8 cellular contexts compared by ENCODE assay signal in the genomic region with DNA sequence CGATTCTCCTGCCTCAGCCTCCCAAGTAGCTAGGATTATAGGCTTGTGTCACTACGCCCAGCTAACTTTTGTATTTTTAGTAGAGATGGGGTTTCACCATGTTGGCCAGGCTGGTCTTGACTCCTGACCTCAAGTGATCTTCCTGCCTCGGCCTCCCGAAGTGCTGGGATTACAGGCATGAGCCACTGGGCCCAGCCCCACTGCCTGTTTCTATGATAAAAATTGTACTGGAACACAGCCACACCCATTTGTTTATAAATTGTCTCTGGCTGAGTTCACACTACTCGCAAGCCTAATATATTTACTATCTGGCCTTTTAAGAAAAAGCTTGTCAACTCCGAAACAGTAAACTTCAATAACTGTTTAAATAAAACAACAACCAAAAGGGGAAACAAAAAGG.
DNase-seq lines count a peak whose midpoint lies in the region; ATAC-seq and TF ChIP-seq lines count a peak whose summit lies in the region.
"Not testable (repeated sequence)": the region's sequence is repeated elsewhere in the genome, so short reads cannot be mapped to it uniquely, and the experiment has no call there.

No MANE protein-coding gene starts in this region.

- H4K5ac ChIP-seq in IMR-90 (ENCODE audit: low read depth, low read length), result not testable (repeated sequence)

- not testable (repeated sequence) for H3K27me3 ChIP-seq in IMR-90 (ENCODE audit: control insufficient read depth, insufficient read depth, low read length); PC-9 (ENCODE audit: insufficient read depth, low read depth); colonic mucosa; lower lobe of right lung (ENCODE audit: low read depth); smooth muscle cell (ENCODE audit: low read depth)

- not testable (repeated sequence) for H2BK5ac ChIP-seq in IMR-90 (ENCODE audit: low read depth, low read length, poor library complexity, severe bottlenecking)

- H3K9me1 ChIP-seq in IMR-90 (ENCODE audit: insufficient read depth, low read length), result not testable (repeated sequence)

- H3K9me2 ChIP-seq in PC-9 (ENCODE audit: insufficient read depth), result not testable (repeated sequence)

- CTCF ChIA-PET in IMR-90 (lab: Yijun Ruan, JAX); PC-9 (lab: Charles Lee): not testable (repeated sequence)

- WGBS in IMR-90 (ENCODE audit: extremely low coverage in 2 of 2, insufficient read length in 1 of 2), 2 experiments, result no CpG with 5 or more reads among the region's 6 CpGs
- 61% methylated on average over 6 of the region's 6 CpGs for WGBS in smooth muscle cell (ENCODE audit: low lambda C conversion rate)

- not testable (repeated sequence) for H4K8ac ChIP-seq in IMR-90 (ENCODE audit: low read depth in 2 of 2, low read length in 2 of 2)

- not testable (repeated sequence) for H3K9ac ChIP-seq in IMR-90 (ENCODE audit: low read depth, low read length); colonic mucosa (ENCODE audit: low read depth in 2 of 2, low read length in 2 of 2); smooth muscle cell (ENCODE audit: low read depth)

- H2BK120ac ChIP-seq in IMR-90 (ENCODE audit: low read depth, low read length), result not testable (repeated sequence)

- H3K4me3 Mint-ChIP-seq in osteocyte (ENCODE audit: unreplicated experiment), result not testable (repeated sequence)

- dilution Hi-C loops in IMR-90 (cut with HindIII; ENCODE audit: low sequenced_read_pairs, unreplicated experiment), result not testable (repeated sequence)

- BruUV-seq in IMR-90 (replicated peaks; lab: Mats Ljungman, UMichigan); PC-9 (replicated peaks; lab: Mats Ljungman, UMichigan): not testable (repeated sequence)

- H3K9me3 Mint-ChIP-seq in osteocyte (ENCODE audit: unreplicated experiment), result not testable (repeated sequence)

- H2AK5ac ChIP-seq in IMR-90 (ENCODE audit: low read depth, low read length), result not testable (repeated sequence)

- H3K18ac ChIP-seq in IMR-90 (ENCODE audit: low read depth, low read length), result not testable (repeated sequence)

- H3K27ac Mint-ChIP-seq in osteocyte (ENCODE audit: unreplicated experiment), result peak overlapping the region; percentile 69

- ATAC-seq in IMR-90 (ENCODE audit: low read depth), result peak; percentile 53
- ATAC-seq in lower lobe of right lung, result peak in 1 of 2 donors; percentile 51

- TF ChIP-seq CTCF in IMR-90 (conservative IDR thresholded peaks at IDR 0.05; ENCODE audit: low read depth, low read length); PC-9 (conservative IDR thresholded peaks at IDR 0.05); colonic mucosa (IDR thresholded peaks at IDR 0.05); lower lobe of right lung (IDR thresholded peaks at IDR 0.05); osteocyte (IDR thresholded peaks at IDR 0.05); smooth muscle cell (IDR thresholded peaks at IDR 0.05; ENCODE audit: borderline replicate concordance, insufficient read depth, poor library complexity, severe bottlenecking): not testable (repeated sequence)

- not testable (repeated sequence) for TF ChIP-seq RAD21 in IMR-90 (IDR thresholded peaks at IDR 0.05; ENCODE audit: low read length)

- H3K36me3 ChIP-seq in IMR-90 (ENCODE audit: control insufficient read depth, insufficient read depth, low read length); PC-9 (ENCODE audit: low read depth); colonic mucosa; lower lobe of right lung; smooth muscle cell (ENCODE audit: low read depth): not testable (repeated sequence)

- H3K23ac ChIP-seq in IMR-90 (ENCODE audit: low read depth, low read length), result not testable (repeated sequence)

- H2AFZ ChIP-seq in IMR-90 (replicated peaks; ENCODE audit: low read length, poor library complexity); smooth muscle cell (ENCODE audit: low read depth): not testable (repeated sequence)
- 0 out of 2 replicates have a peak overlapping the region, but pooled peaks have one; percentile 16 for H2AFZ ChIP-seq in PC-9

- H3K27me3 Mint-ChIP-seq in osteocyte (ENCODE audit: unreplicated experiment), result not testable (repeated sequence)

- not testable (repeated sequence) for H3K36me3 Mint-ChIP-seq in osteocyte (ENCODE audit: unreplicated experiment)

- DNase-seq in IMR-90; PC-9; lower lobe of right lung; osteocyte (ENCODE audit: extremely low spot score, unreplicated experiment); smooth muscle cell (lab: John Stamatoyannopoulos, UW; ENCODE audit: unreplicated experiment): not testable (repeated sequence)
- peak; percentile 20 for DNase-seq in colonic mucosa
- peak; percentile 44 for DNase-seq in fibroblast of gingiva (ENCODE audit: low read depth)
- peak; percentile 18 for DNase-seq in iris pigment epithelial cell (ENCODE audit: low read depth)

- not testable (repeated sequence) for H3K4me3 ChIP-seq in IMR-90 (ENCODE audit: insufficient read depth, low read depth, low read length); PC-9; colonic mucosa; lower lobe of right lung; smooth muscle cell

- not testable (repeated sequence) for H3K27ac ChIP-seq in IMR-90 (ENCODE audit: insufficient read depth, low read length); PC-9; colonic mucosa; smooth muscle cell (ENCODE audit: low read depth)
- peak overlapping the region; percentile 3 for H3K27ac ChIP-seq in lower lobe of right lung

- not testable (repeated sequence) for H4K91ac ChIP-seq in IMR-90 (ENCODE audit: insufficient read depth, low read depth, low read length)

- H3K79me2 ChIP-seq in PC-9 (ENCODE audit: low read depth); smooth muscle cell (ENCODE audit: low read depth): not testable (repeated sequence)

- POLR2A ChIA-PET in IMR-90 (lab: Charles Lee; ENCODE audit: unreplicated experiment), result interaction anchor here (0.7 kb wide), 1 partner anchor 17 kb away, joined by 5 read pairs; no protein-coding TSS in a partner anchor
- POLR2A ChIA-PET in PC-9 (lab: Charles Lee; ENCODE audit: unreplicated experiment), result not testable (repeated sequence)

- in situ Hi-C loops in IMR-90 (cut with MboI; ENCODE audit: low sequenced_read_pairs), result not testable (repeated sequence)

- intact Hi-C loops in IMR-90 (cut with micrococcal nuclease); PC-9 (cut with micrococcal nuclease; ENCODE audit: unreplicated experiment); colonic mucosa (cut with DNase I); lower lobe of right lung (cut with DNase I): not testable (repeated sequence)

- H3K4me2 ChIP-seq in IMR-90 (ENCODE audit: low read depth, low read length); PC-9: not testable (repeated sequence)
- H3K4me2 ChIP-seq in smooth muscle cell, result peak overlapping the region; percentile 44

- H3K4me1 ChIP-seq in IMR-90 (ENCODE audit: control insufficient read depth, insufficient read depth, low read length); colonic mucosa; smooth muscle cell (ENCODE audit: low read depth): not testable (repeated sequence)
- H3K4me1 ChIP-seq in PC-9 (replicated peaks; ENCODE audit: insufficient read depth) (peaks cover 26% of the 10 kb centered on the region), lower lobe of right lung (peaks cover 21% of the 10 kb centered on the region)

- H3K79me1 ChIP-seq in IMR-90 (ENCODE audit: low read depth in 1 of 2, low read length in 2 of 2), result not testable (repeated sequence)

- peaks cover 25% of the 10 kb centered on the region for H3K4me1 Mint-ChIP-seq in osteocyte (ENCODE audit: unreplicated experiment)

- H2BK20ac ChIP-seq in IMR-90 (ENCODE audit: low read depth, low read length), result not testable (repeated sequence)

- not testable (repeated sequence) for H3K4ac ChIP-seq in IMR-90 (ENCODE audit: low read depth, low read length)

- H2AK9ac ChIP-seq in IMR-90 (replicated peaks; ENCODE audit: low read depth, low read length, poor library complexity), result not testable (repeated sequence)

- H3K56ac ChIP-seq in IMR-90 (ENCODE audit: extremely low read depth, insufficient read depth, low read length), result not testable (repeated sequence)

- TF ChIP-seq POLR2A in IMR-90 (IDR thresholded peaks at IDR 0.05; ENCODE audit: low read depth, low read length), result not testable (repeated sequence)

- not testable (repeated sequence) for H3K9me3 ChIP-seq in IMR-90 (ENCODE audit: control insufficient read depth, insufficient read depth, low read length); PC-9 (ENCODE audit: insufficient read depth, low read depth); colonic mucosa; lower lobe of right lung; smooth muscle cell (replicated peaks; ENCODE audit: low read depth)

- H2BK15ac ChIP-seq in IMR-90 (ENCODE audit: low read depth, low read length), result not testable (repeated sequence)

- H4K20me1 ChIP-seq in IMR-90 (ENCODE audit: insufficient read depth, low read length); PC-9 (ENCODE audit: insufficient read depth); smooth muscle cell (ENCODE audit: low read depth): not testable (repeated sequence)

- H3K14ac ChIP-seq in IMR-90 (replicated peaks; ENCODE audit: low read depth, low read length), result not testable (repeated sequence)

- H3F3A ChIP-seq in PC-9 (ENCODE audit: insufficient read depth, low read depth); smooth muscle cell (ENCODE audit: low read depth): not testable (repeated sequence)
